In the genomic region with DNA sequence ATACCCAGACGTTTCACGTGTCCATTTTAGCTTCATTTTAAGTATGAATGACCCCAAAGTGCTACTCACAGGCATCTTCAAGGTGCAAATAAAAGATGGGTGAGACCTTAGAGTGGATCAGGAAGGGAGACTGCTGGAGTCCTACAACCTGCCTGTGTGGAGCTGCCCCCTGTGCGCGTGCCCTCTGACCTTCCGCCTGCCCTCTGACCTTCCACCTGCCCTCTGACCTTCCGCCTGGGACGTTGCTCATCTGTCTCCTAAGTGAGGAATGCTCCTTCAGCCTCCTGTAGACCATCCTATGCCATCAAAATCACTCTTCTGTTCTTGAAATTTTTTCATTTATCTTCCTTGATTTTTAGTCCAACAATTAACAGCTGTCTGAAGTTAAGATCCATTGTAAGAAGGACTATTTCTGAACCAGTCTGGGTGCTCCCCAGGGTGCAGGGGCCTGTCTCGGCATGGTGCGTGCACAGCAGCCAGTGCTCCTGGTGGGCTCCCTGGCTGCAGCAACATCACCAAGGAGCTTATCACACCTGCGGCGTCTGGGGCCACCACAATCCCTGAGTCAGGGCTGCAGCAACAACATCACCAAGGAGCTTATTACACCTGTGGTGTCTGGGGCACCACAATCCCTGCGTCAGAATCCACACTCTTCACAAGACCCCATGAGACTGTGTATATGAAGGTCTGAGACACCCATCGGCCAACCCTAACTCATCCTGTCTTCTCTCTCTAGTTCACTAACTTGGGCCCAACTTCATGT, we compare ENCODE assay signal across 15 cellular contexts.
"Had no signal": no experiment of that assay in that cellular context is flagged by ENCODE, and none has a peak within 500 bp of the region (broad histone marks: within the 10 kb centered on the region; RNA-seq: fewer than 3 reads in every experiment).

No MANE protein-coding gene starts in this region.

- H3K4me3 ChIP-seq: dorsolateral prefrontal cortex, smooth muscle cell, upper lobe of left lung had no signal

- H3K9me3 ChIP-seq: neutrophil, upper lobe of left lung had no signal

- H3K36me3 ChIP-seq: neutrophil, upper lobe of left lung had no signal

- ATAC-seq: activated CD8-positive, alpha-beta memory T cell treated with anti-CD3 and anti-CD28 coated beads, Interleukin-2, amount 10 ng/mL, durations not matched to agents 7 days and 5 days; stimulated activated naive CD8-positive, alpha-beta T cell treated with anti-CD3 and anti-CD28 coated beads, Interleukin-15, Interleukin-2, amounts not matched to agents 100 U/mL and 50 U/mL, for 24 hours had no signal

- H3K4me2 ChIP-seq: smooth muscle cell had no signal

- H3K4me1 ChIP-seq: upper lobe of left lung had no signal

- H3K27me3 ChIP-seq: neutrophil, upper lobe of left lung had no signal

- DNase-seq: activated CD4-positive, alpha-beta memory T cell treated with anti-CD3 and anti-CD28 coated beads for 36 hours; activated CD4-positive, alpha-beta T cell treated with anti-CD3 and anti-CD28 coated beads for 1 hour; activated CD8-positive, alpha-beta memory T cell treated with anti-CD3 and anti-CD28 coated beads, Interleukin-2, amount 10 ng/mL, durations not matched to agents 7 days and 5 days; activated T-cell treated with anti-CD3 and anti-CD28 coated beads, Interleukin-2, amount 50 U/mL, for 1 hour; anterior cingulate cortex; erythroblast; left colon; naive B cell; retina; stimulated activated naive CD8-positive, alpha-beta T cell treated with anti-CD3 and anti-CD28 coated beads, Interleukin-15, Interleukin-2, amounts not matched to agents 100 U/mL and 50 U/mL, for 24 hours; T1000 had no signal

- H3K27ac ChIP-seq: dorsolateral prefrontal cortex, neutrophil, upper lobe of left lung had no signal
